ENCODE assay signal across 1 cellular context in the genomic region with DNA sequence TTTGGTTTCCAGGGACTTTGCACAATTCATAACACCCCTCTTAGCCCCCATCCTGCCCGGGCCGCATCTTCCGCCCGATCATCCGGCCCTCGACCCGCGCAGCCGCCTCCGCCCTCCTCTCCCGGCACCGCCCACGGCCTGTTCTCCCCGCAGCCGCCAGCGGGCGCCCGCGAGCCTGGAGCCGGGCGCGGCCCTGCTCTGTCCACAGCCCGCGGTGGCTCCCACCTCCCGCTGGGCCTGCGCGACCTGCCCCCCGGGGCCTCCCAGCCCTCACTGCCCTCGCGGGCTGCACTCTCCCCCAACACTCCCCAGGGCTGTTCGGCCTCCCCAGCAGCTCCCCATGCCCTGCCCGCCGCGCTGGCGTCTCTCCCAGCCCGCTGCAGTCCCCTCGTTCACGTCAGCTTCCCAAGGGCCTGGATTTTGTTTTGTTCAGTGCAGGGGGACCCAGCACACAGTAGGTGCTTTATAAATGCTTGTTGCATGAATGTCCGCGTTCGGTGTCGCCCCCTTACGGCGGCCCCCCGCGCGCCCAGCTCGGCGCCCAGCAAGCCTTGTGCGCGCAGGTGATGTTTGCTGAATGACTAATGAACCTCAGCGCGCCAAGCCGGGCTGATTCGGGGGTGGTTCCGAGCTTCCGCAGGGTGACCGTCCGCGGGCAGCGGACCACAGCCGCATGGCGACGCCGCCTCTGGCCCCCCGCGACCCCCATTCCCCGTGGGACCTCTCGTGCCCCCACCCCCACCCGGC.
TF ChIP-seq lines count a peak whose summit lies in the region.

No MANE protein-coding gene starts in this region.

TF ChIP-seq in endothelial cell of umbilical vein, 7 proteins besides CTCF, POLR2A, EP300 and RAD21:
- TF ChIP-seq GATA2 (IDR thresholded peaks at IDR 0.05; ENCODE audit: insufficient read depth, insufficient read length, low read depth, low read length): no peak
- TF ChIP-seq JUN (IDR thresholded peaks at IDR 0.05; ENCODE audit: borderline replicate concordance, insufficient read depth, insufficient read length, low read depth): no peak
- TF ChIP-seq MYC (IDR thresholded peaks at IDR 0.05; ENCODE audit: low read depth, low read length): no peak
- TF ChIP-seq EZH2 (IDR thresholded peaks at IDR 0.05; ENCODE audit: borderline replicate concordance, low read depth, low read length, severe bottlenecking): no peak
- peak; percentile 65 for TF ChIP-seq POLR2AphosphoS5 (IDR thresholded peaks at IDR 0.05; ENCODE audit: insufficient read depth, low read depth, low read length)
- no peak for TF ChIP-seq FOS (IDR thresholded peaks at IDR 0.05; ENCODE audit: borderline replicate concordance, insufficient read depth, low read length)
- TF ChIP-seq, protein P1, sequence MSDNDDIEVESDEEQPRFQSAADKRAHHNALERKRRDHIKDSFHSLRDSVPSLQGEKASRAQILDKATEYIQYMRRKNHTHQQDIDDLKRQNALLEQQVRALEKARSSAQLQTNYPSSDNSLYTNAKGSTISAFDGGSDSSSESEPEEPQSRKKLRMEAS (IDR thresholded peaks at IDR 0.05; ENCODE audit: insufficient read depth, insufficient read length): no peak
